In genomic region chr20:62066339-62066982, GRCh38 we compare ENCODE assay signal across 8 cellular contexts. TPM values are rescaled to one million over a fixed set of nuclear protein-coding genes. Genes with fewer than 3 reads are reported as not detected.
A peak's percentile ranks its signal among the peaks of the same experiment; 100 is the strongest.
DNase-seq lines count a peak whose midpoint lies in the region; ATAC-seq and TF ChIP-seq lines count a peak whose summit lies in the region.

No MANE protein-coding gene starts in this region.

- TF ChIP-seq CTCF in MCF 10A (IDR thresholded peaks at IDR 0.05; ENCODE audit: unreplicated experiment) = no peak

- H3K4me1 Mint-ChIP-seq in MCF 10A (ENCODE audit: insufficient read depth, unreplicated experiment) = peaks cover 20% of the 10 kb centered on the region

- peak overlapping the region; percentile 81 for H3K4me3 Mint-ChIP-seq in MCF 10A (ENCODE audit: unreplicated experiment)

- CTCF ChIA-PET in MCF 10A (lab: Yijun Ruan, JAX) = interaction anchor here (0.6 to 0.9 kb wide), 4 partner anchors 34 to 113 kb away, joined by 3 to 4 read pairs (median 4); no protein-coding TSS in a partner anchor

- BruUV-seq in MCF 10A (replicated peaks; lab: Mats Ljungman, UMichigan) = no TSS peak

- no peaks in the 10 kb centered on the region for H3K9me3 Mint-ChIP-seq in MCF 10A (ENCODE audit: unreplicated experiment)

- peak overlapping the region; percentile 90 for H3K4me3 ChIP-seq in SK-N-MC
- peak overlapping the region; percentile 49 to 63 (median 61) for H3K4me3 ChIP-seq in skin epidermis

- POLR2A ChIA-PET in MCF 10A (lab: Yijun Ruan, JAX) = interaction anchor here (0.6 to 6.4 kb wide), 27 partner anchors 8 to 859 kb away, joined by 3 to 110 read pairs (median 4); partner anchors contain the start of genes LSM14B, OSBPL2, PSMA7 and SS18L1

- H3K27me3 Mint-ChIP-seq in MCF 10A (ENCODE audit: insufficient read depth, unreplicated experiment) = no peaks in the 10 kb centered on the region

- H3K36me3 ChIP-seq in SK-N-MC (ENCODE audit: insufficient read depth, low read length) = no peaks in the 10 kb centered on the region

- ATAC-seq in GM21619 (IDR thresholded peaks at IDR 0.05; ENCODE audit: unreplicated experiment) (peak; percentile 38), GM18519 (IDR thresholded peaks at IDR 0.05; ENCODE audit: low FRiP score, unreplicated experiment) (no peak)

- H3K9me3 ChIP-seq in SK-N-MC (ENCODE audit: low read depth, low read length) = no peaks in the 10 kb centered on the region

- H3K9ac ChIP-seq in SK-N-MC (ENCODE audit: insufficient read length) = peak overlapping the region; percentile 86

- peak overlapping the region; percentile 75 for H3K27ac Mint-ChIP-seq in MCF 10A (ENCODE audit: low read depth, unreplicated experiment)

- intact Hi-C loops in MCF 10A (cut with micrococcal nuclease) = loop anchor here (1.0 kb wide), 1 partner anchor 55 kb away; no protein-coding TSS in a partner anchor

- DNase-seq in DMS79 treated with DMSO at 0.1 percent for 48 hours (lab: John Stamatoyannopoulos, UW) (peak; percentile 61), KG1 (lab: John Stamatoyannopoulos, UW) (peak; percentile 11), SK-N-MC (ENCODE audit: low read depth, low spot score) (no peak), MCF 10A (ENCODE audit: unreplicated experiment) (peak; percentile 41), iPS-NIHi7 (ENCODE audit: extremely low spot score) (peak; percentile 88)

- H3K27ac ChIP-seq in SK-N-MC (peak overlapping the region; percentile 96), skin epidermis (peak overlapping the region; percentile 69 to 98 (median 92))

- peaks cover 24% of the 10 kb centered on the region for H3K36me3 Mint-ChIP-seq in MCF 10A (ENCODE audit: insufficient read depth, unreplicated experiment)

RNA-seq across cellular contexts. Expression of gene TAF4, which starts 0.8 kb away (rescaled TPM):
- total RNA-seq in MCF 10A (2022) = 15.9 and 16.1 TPM in 2 replicates

RNA-seq across cellular contexts. Expression of gene LSM14B, which starts 55.8 kb away (rescaled TPM):
- total RNA-seq in MCF 10A (2022) = 33.3 and 35.1 TPM in 2 replicates
